In the genomic region with DNA sequence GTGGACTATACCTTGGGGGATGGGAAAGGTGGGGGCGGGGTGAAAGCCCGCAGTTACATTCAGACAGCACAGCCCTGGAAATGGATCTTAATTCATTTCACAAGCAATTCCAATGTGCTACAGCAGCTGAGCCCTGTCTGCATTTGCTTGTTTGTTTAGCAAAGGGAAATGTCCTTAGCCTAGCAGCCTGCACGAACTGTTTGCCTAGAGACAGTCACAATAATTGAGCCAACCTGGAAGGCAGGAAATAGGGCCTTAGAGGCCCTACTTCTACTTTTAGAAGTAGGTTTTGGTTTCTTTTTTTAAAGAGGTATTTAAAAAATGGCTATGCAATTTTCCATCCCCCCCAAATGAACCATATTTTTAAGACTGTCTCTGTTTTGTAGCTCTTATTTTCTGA, we compare ENCODE assay signal across 8 cellular contexts.
DNase-seq lines count a peak whose midpoint lies in the region; ATAC-seq lines count a peak whose summit lies in the region.

No MANE protein-coding gene starts in this region.

- DNase-seq in NCI-H2107 (lab: John Stamatoyannopoulos, UW) = peak; percentile 15
- no peak for DNase-seq in NCI-H2107 treated with DMSO at 0.1 percent for 48 hours (lab: John Stamatoyannopoulos, UW; ENCODE audit: unreplicated experiment)
- peak; percentile 13 for DNase-seq in NCI-H526 treated with DMSO at 0.1 percent for 48 hours (lab: John Stamatoyannopoulos, UW)
- peak; percentile 87 for DNase-seq in left kidney (ENCODE audit: low read depth, low spot score)
- no peak for DNase-seq in SW480 (ENCODE audit: low spot score)
- DNase-seq in DMS114 treated with DMSO at 0.1 percent for 48 hours (lab: John Stamatoyannopoulos, UW; ENCODE audit: unreplicated experiment) = no peak

- peak; percentile 71 for ATAC-seq in HG02852 (IDR thresholded peaks at IDR 0.05; ENCODE audit: unreplicated experiment)
- no peak for ATAC-seq in GM19324 (IDR thresholded peaks at IDR 0.05; ENCODE audit: low FRiP score, unreplicated experiment)

Comparison
In these comparisons a context has a peak if more than half of its experiments do, and no peak if none do; other contexts are left out.
1. DNase-seq: peak in NCI-H2107 (single experiment), NCI-H526 treated with DMSO at 0.1 percent for 48 hours (single experiment) and left kidney (single experiment); none in NCI-H2107 treated with DMSO at 0.1 percent for 48 hours (single experiment), SW480 (single experiment) and DMS114 treated with DMSO at 0.1 percent for 48 hours (single experiment).